Comparison of ENCODE assay signal across 17 cellular contexts in the genomic region with DNA sequence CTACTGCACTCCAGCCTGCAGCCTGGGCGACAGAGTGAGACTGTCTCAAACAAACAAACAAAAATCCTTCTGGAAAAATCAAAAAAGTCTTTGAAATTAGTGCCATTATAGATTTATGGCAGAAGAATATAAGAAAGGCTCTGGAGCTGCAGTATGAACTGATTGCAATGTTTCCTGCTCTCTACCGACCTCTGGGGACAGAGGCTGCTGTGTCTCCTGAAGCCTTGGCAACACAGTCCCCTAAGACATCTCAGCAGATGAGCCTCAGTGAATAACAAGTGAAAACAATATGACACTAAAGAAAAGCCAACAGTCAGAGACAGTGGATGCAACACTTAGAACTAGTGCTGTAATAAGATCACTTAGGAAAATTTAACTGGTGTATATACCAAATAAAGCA.
DNase-seq lines count a peak whose midpoint lies in the region; ATAC-seq and TF ChIP-seq lines count a peak whose summit lies in the region.
"Had no signal": no experiment of that assay in that cellular context is flagged by ENCODE, and none has a peak within 500 bp of the region (broad histone marks: within the 10 kb centered on the region; RNA-seq: fewer than 3 reads in every experiment).

No MANE protein-coding gene starts in this region.

- peaks cover 3% of the 10 kb centered on the region; the same call in 1 of the 2 replicates for H3K9me3 ChIP-seq in HUES6 (ENCODE audit: control insufficient read depth, insufficient read depth, low read depth, low read length)
- H3K9me3 ChIP-seq: A549, ascending aorta had no signal

- peak overlapping the region; percentile 43 for H3K4me3 ChIP-seq in HUES6 (ENCODE audit: low read depth, low read length)
- H3K4me3 ChIP-seq in astrocyte of the spinal cord (ENCODE audit: low read depth, low read length), result no peak overlapping the region
- H3K4me3 ChIP-seq: A549, ascending aorta had no signal

- in situ Hi-C loops in astrocyte of the spinal cord (cut with HindIII; ENCODE audit: low sequenced_read_pairs), result no loop called here

- H3K4me3 Mint-ChIP-seq in nephron, result no peak overlapping the region
- H3K4me3 Mint-ChIP-seq: activated T-cell treated with anti-CD3 and anti-CD28 coated beads, Interleukin-2, amount 50 U/mL, for 24 hours; mesothelial cell of epicardium had no signal

- no peak overlapping the region for H3K27ac ChIP-seq in HUES6 (ENCODE audit: low read depth, low read length)
- H3K27ac ChIP-seq: A549, ascending aorta, epithelial cell of prostate, RWPE1 had no signal

- DNase-seq in NCI-H1092 treated with DMSO at 0.1 percent for 48 hours (lab: John Stamatoyannopoulos, UW) (peak; percentile 3), NCI-H1092 (lab: John Stamatoyannopoulos, UW) (no peak), astrocyte of the spinal cord (ENCODE audit: low read depth, low spot score) (no peak), NCI-H187 (lab: John Stamatoyannopoulos, UW) (no peak)
- DNase-seq in activated CD4-positive, alpha-beta T cell treated with anti-CD3 and anti-CD28 coated beads for 4 hours, result no peak
- DNase-seq: activated T-cell treated with anti-CD3 and anti-CD28 coated beads, Interleukin-2, amount 50 U/mL, for 24 hours; DMS153; hippocampal formation had no signal

- no peaks in the 10 kb centered on the region for H3K9me3 Mint-ChIP-seq in nephron
- H3K9me3 Mint-ChIP-seq: mesothelial cell of epicardium had no signal

- H3K9ac ChIP-seq in HUES6 (ENCODE audit: low read length), result no peak overlapping the region

- no peaks in the 10 kb centered on the region for H3K36me3 Mint-ChIP-seq in nephron (ENCODE audit: low read depth)
- H3K36me3 Mint-ChIP-seq: mesothelial cell of epicardium had no signal

- H3K27me3 ChIP-seq in HUES6 (ENCODE audit: control insufficient read depth, insufficient read depth, low read length), result no peaks in the 10 kb centered on the region
- H3K27me3 ChIP-seq: ascending aorta had no signal

- no peaks in the 10 kb centered on the region for H3K4me1 Mint-ChIP-seq in nephron
- H3K4me1 Mint-ChIP-seq: mesothelial cell of epicardium had no signal

- no peak for ATAC-seq in HG03045 (IDR thresholded peaks at IDR 0.05; ENCODE audit: unreplicated experiment)
- ATAC-seq: sciatic nerve had no signal

- 0 out of 2 replicates have a peak, but pooled peaks cover 4% of the 10 kb centered on the region for H3K4me1 ChIP-seq in HUES6 (ENCODE audit: control insufficient read depth, insufficient read depth, low read length)
- H3K4me1 ChIP-seq: A549, ascending aorta had no signal

- H3K27me3 Mint-ChIP-seq in nephron (ENCODE audit: low read depth), result no peaks in the 10 kb centered on the region
- H3K27me3 Mint-ChIP-seq: activated T-cell treated with anti-CD3 and anti-CD28 coated beads, Interleukin-2, amount 50 U/mL, for 24 hours had no signal

- no peaks in the 10 kb centered on the region for H3K36me3 ChIP-seq in HUES6 (ENCODE audit: control insufficient read depth, insufficient read depth, low read length)
- H3K36me3 ChIP-seq: ascending aorta had no signal

- TF ChIP-seq CTCF in astrocyte of the spinal cord (IDR thresholded peaks at IDR 0.05; ENCODE audit: low read depth, low read length), result peak; percentile 7
- TF ChIP-seq CTCF in nephron (IDR thresholded peaks at IDR 0.05; ENCODE audit: unreplicated experiment in 3 of 3), result peak; percentile 10 to 24 (median 23)

- no peak overlapping the region for H3K27ac Mint-ChIP-seq in nephron
- H3K27ac Mint-ChIP-seq: activated T-cell treated with anti-CD3 and anti-CD28 coated beads, Interleukin-2, amount 50 U/mL, for 24 hours; mesothelial cell of epicardium had no signal
